8 cellular contexts compared by ENCODE assay signal in the genomic region with DNA sequence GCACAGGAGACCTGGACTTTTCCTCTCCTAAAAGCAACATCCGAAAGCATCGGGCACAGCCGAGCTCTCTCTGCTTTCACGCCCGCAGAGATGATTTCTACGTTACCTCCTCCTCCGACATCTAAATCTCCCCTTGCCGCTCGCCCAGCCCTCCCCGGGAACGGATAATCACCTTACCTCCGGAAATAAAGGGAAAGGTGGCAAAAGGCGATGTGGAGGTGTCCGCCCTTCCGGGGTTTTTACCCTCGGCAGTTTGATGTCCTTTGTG. TPM values are rescaled to one million over a fixed set of nuclear protein-coding genes. Genes with fewer than 3 reads are reported as not detected.
DNase-seq lines count a peak whose midpoint lies in the region; ATAC-seq and TF ChIP-seq lines count a peak whose summit lies in the region.

No MANE protein-coding gene starts in this region.

- H3K4me3 ChIP-seq in BJ (ENCODE audit: low read depth, low read length) (peak overlapping the region; percentile 77), HUES48 (ENCODE audit: low read depth, low read length) (peak overlapping the region; percentile 81), choroid plexus epithelial cell (ENCODE audit: low read depth, low read length) (peak overlapping the region; percentile 78), muscle layer of colon (ENCODE audit: low read depth in 1 of 2, low read length in 2 of 2) (peak overlapping the region; percentile 67 to 92)

- no peak for ATAC-seq in GM19324 (IDR thresholded peaks at IDR 0.05; ENCODE audit: low FRiP score, unreplicated experiment)
- no peak for ATAC-seq in GM21786 (IDR thresholded peaks at IDR 0.05; ENCODE audit: unreplicated experiment)
- no peak for ATAC-seq in GM21717 (IDR thresholded peaks at IDR 0.05; ENCODE audit: unreplicated experiment)

- H3K9me3 ChIP-seq in HUES48 (ENCODE audit: control insufficient read depth, insufficient read depth, low read length) = no peaks in the 10 kb centered on the region
- H3K9me3 ChIP-seq in muscle layer of colon (ENCODE audit: low read length) = no peaks in the 10 kb centered on the region

- H3K27ac ChIP-seq in HUES48 (ENCODE audit: low read depth, low read length) (peak overlapping the region; percentile 93), muscle layer of colon (ENCODE audit: low read depth, low read length) (peak overlapping the region; percentile 95)

- no peaks in the 10 kb centered on the region for H3K27me3 ChIP-seq in BJ (ENCODE audit: control insufficient read depth, insufficient read depth, low read length)
- no peaks in the 10 kb centered on the region for H3K27me3 ChIP-seq in HUES48 (ENCODE audit: control insufficient read depth, insufficient read depth, low read length)
- H3K27me3 ChIP-seq in muscle layer of colon (ENCODE audit: control insufficient read depth in 1 of 2, insufficient read depth in 2 of 2, low read length in 2 of 2) = no peaks in the 10 kb centered on the region

- TF ChIP-seq CTCF in BJ (IDR thresholded peaks at IDR 0.05; ENCODE audit: insufficient read depth, low read depth, low read length) (no peak), choroid plexus epithelial cell (conservative IDR thresholded peaks at IDR 0.05; ENCODE audit: low read depth, low read length) (no peak)

- DNase-seq in BJ (ENCODE audit: low read depth) = no peak
- DNase-seq in choroid plexus epithelial cell (ENCODE audit: low read depth) = peak; percentile 27
- DNase-seq in cortex of kidney (lab: John Stamatoyannopoulos, UW) = no peak

- peak overlapping the region; percentile 95 for H3K9ac ChIP-seq in HUES48 (ENCODE audit: low read depth, low read length)
- peak overlapping the region; percentile 77 for H3K9ac ChIP-seq in muscle layer of colon (ENCODE audit: low read length)

- POLR2A ChIA-PET in BJ (lab: Charles Lee) = interaction anchor here (0.6 kb wide), 2 partner anchors 254 to 294 kb away, joined by 3 read pairs; no protein-coding TSS in a partner anchor

- peaks cover 55% of the 10 kb centered on the region for H3K4me1 ChIP-seq in HUES48 (ENCODE audit: control insufficient read depth, insufficient read depth, low read length)
- peaks cover 35% of the 10 kb centered on the region for H3K4me1 ChIP-seq in muscle layer of colon (ENCODE audit: insufficient read depth, low read length)

- CTCF ChIA-PET in BJ (lab: Yijun Ruan, JAX) = interaction anchor here (0.7 to 1.3 kb wide), 4 partner anchors 8 to 753 kb away, joined by 3 to 4 read pairs (median 3); no protein-coding TSS in a partner anchor

- H3K36me3 ChIP-seq in BJ (ENCODE audit: control insufficient read depth, insufficient read depth, low read length) (no peaks in the 10 kb centered on the region), HUES48 (ENCODE audit: control insufficient read depth, insufficient read depth, low read length) (peaks cover 8% of the 10 kb centered on the region; the same call in 1 of the 2 replicates), muscle layer of colon (ENCODE audit: insufficient read depth, low read length) (no peaks in the 10 kb centered on the region)

RNA-seq across cellular contexts. Expression of a gene that starts 0.6 kb away (rescaled TPM):
- polyA plus RNA-seq in BJ (2011; rRNA removed) = 76.8 and 139 TPM in 2 replicates
- polyA minus RNA-seq in BJ (2011; rRNA and poly(A)+ RNA removed) = 114 and 123 TPM in 2 replicates
